ENCODE assay signal across 1 cellular context in genomic region chr4:140935259-140935658, GRCh38.
TF ChIP-seq lines count a peak whose summit lies in the region.

No MANE protein-coding gene starts in this region.

TF ChIP-seq in HepG2, 621 proteins besides CTCF, POLR2A, EP300 and RAD21 (continued from another document):
- TF ChIP-seq ZMAT5 (CRISPR knock-in tag; IDR thresholded peaks at IDR 0.05; ENCODE audit: borderline replicate concordance, low read depth) = no peak
